27 cellular contexts compared by ENCODE assay signal in the genomic region with DNA sequence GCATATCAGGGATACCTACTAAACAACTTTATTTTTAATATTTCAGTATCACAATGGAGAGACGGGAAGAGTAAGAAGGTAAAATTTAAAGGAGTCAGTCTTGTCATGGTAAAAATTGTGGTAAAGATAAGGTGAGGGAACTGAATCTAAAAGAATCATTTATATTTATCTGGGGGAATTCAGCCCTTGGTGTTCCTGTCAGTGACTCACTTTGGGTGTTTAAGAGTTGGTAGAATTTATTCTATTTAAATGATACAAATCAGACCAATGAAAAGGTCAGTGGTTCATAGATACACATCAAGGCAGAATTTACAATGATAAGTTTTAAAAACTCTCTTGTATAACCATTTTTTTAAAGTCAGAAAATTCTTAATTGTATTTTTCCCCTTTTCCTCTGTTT.
DNase-seq lines count a peak whose midpoint lies in the region; ATAC-seq, FAIRE-seq and TF ChIP-seq lines count a peak whose summit lies in the region.
"Had no signal": no experiment of that assay in that cellular context is flagged by ENCODE, and none has a peak within 500 bp of the region (broad histone marks: within the 10 kb centered on the region; RNA-seq: fewer than 3 reads in every experiment).

No MANE protein-coding gene starts in this region.

- no peak overlapping the region for H3K23ac ChIP-seq in H9 (ENCODE audit: insufficient read length, low read depth, low read length)

- no peaks in the 10 kb centered on the region for H4K20me1 ChIP-seq in H9 (ENCODE audit: control insufficient read depth, insufficient read depth, insufficient read length)

- H2BK120ac ChIP-seq in H9 (ENCODE audit: low read depth, low read length, poor library complexity, severe bottlenecking) = no peak overlapping the region

- H3K27me3 Mint-ChIP-seq in type B pancreatic cell = no peaks in the 10 kb centered on the region
- no peaks in the 10 kb centered on the region for H3K27me3 Mint-ChIP-seq in H9 (ENCODE audit: low read depth)
- H3K27me3 Mint-ChIP-seq: central memory CD8-positive, alpha-beta T cell; dendritic cell treated with granulocyte-macrophage colony-stimulating factor and Interleukin-4, amounts not matched to agents 40 ng/mL and 50 ng/mL, for 4 days had no signal

- H3K4me2 ChIP-seq in H9 (ENCODE audit: insufficient read depth, insufficient read length, low read length) = no peak overlapping the region

- no peak overlapping the region for H3K14ac ChIP-seq in H9 (ENCODE audit: insufficient read depth, low read length)

- no peak overlapping the region for H2BK12ac ChIP-seq in H9 (ENCODE audit: insufficient read length, low read depth, low read length)

- no peaks in the 10 kb centered on the region for H3K27me3 ChIP-seq in H9 (ENCODE audit: insufficient read depth, low read length)
- H3K27me3 ChIP-seq: body of pancreas, heart left ventricle, Peyer's patch had no signal

- H3K79me2 ChIP-seq in H9 (ENCODE audit: insufficient read depth, low read length) = no peaks in the 10 kb centered on the region

- no peak overlapping the region for H3K9ac ChIP-seq in H9 (ENCODE audit: extremely low read depth, insufficient read length, low read length)

- no peak overlapping the region for H4K91ac ChIP-seq in H9 (ENCODE audit: insufficient read length, low read depth, low read length)

- H3T11ph ChIP-seq in H9 (ENCODE audit: low read length) = no peak overlapping the region

- H3K4me3 Mint-ChIP-seq in type B pancreatic cell (peak overlapping the region; percentile 23), H9 (no peak overlapping the region)
- H3K4me3 Mint-ChIP-seq: activated naive CD4-positive, alpha-beta T cell treated with anti-CD3 and anti-CD28 coated beads for 36 hours; activated T-cell treated with anti-CD3 and anti-CD28 coated beads, Interleukin-2, amount 50 U/mL, for 4 hours; central memory CD8-positive, alpha-beta T cell; dendritic cell treated with granulocyte-macrophage colony-stimulating factor and Interleukin-4, amounts not matched to agents 40 ng/mL and 50 ng/mL, for 4 days; endodermal cell had no signal

- H3K79me1 ChIP-seq in H9 (ENCODE audit: insufficient read depth, low read depth, low read length, poor library complexity, severe bottlenecking) = no peaks in the 10 kb centered on the region

- no peak overlapping the region for H2AFZ ChIP-seq in H9 (ENCODE audit: low read length)

- peaks cover 4% of the 10 kb centered on the region for H3K4me1 ChIP-seq in H9 (ENCODE audit: insufficient read depth, low read length)
- H3K4me1 ChIP-seq: heart left ventricle, left ventricle myocardium inferior, Peyer's patch, prostate gland had no signal

- no peak overlapping the region for H3K4ac ChIP-seq in H9 (ENCODE audit: low read depth, low read length)

- H3K27ac ChIP-seq in H9 (ENCODE audit: insufficient read length, low read depth, low read length) = no peak overlapping the region
- H3K27ac ChIP-seq: heart left ventricle, left ventricle myocardium inferior, Peyer's patch, prostate gland had no signal

- no peak overlapping the region for H2BK15ac ChIP-seq in H9 (ENCODE audit: low read depth, low read length)

- no peaks in the 10 kb centered on the region for H3K23me2 ChIP-seq in H9 (ENCODE audit: insufficient read length, low read depth, low read length, poor library complexity, severe bottlenecking)

- no peak overlapping the region for H3K18ac ChIP-seq in H9 (ENCODE audit: insufficient read length, low read depth, low read length)

- no peak overlapping the region for H2BK5ac ChIP-seq in H9 (ENCODE audit: insufficient read length, low read length)

- no peak overlapping the region for H2AK5ac ChIP-seq in H9 (ENCODE audit: insufficient read length, low read length)

- H4K8ac ChIP-seq in H9 (replicated peaks; ENCODE audit: insufficient read length, low read depth, low read length) = no peak overlapping the region

- H3K9me3 Mint-ChIP-seq in type B pancreatic cell = no peaks in the 10 kb centered on the region
- H3K9me3 Mint-ChIP-seq in H9 = no peaks in the 10 kb centered on the region
- H3K9me3 Mint-ChIP-seq: activated naive CD4-positive, alpha-beta T cell treated with anti-CD3 and anti-CD28 coated beads for 36 hours; activated T-cell treated with anti-CD3 and anti-CD28 coated beads, Interleukin-2, amount 50 U/mL, for 4 hours; central memory CD8-positive, alpha-beta T cell; dendritic cell treated with granulocyte-macrophage colony-stimulating factor and Interleukin-4, amounts not matched to agents 40 ng/mL and 50 ng/mL, for 4 days; endodermal cell had no signal

- H3K36me3 Mint-ChIP-seq in type B pancreatic cell (no peaks in the 10 kb centered on the region), H9 (ENCODE audit: insufficient read depth in 1 of 3, low read depth in 3 of 3) (no peaks in the 10 kb centered on the region)

- ATAC-seq in HG02840 (IDR thresholded peaks at IDR 0.05; ENCODE audit: low FRiP score, unreplicated experiment) = no peak
- ATAC-seq: activated T-cell treated with anti-CD3 and anti-CD28 coated beads, Interleukin-2, amount 50 U/mL, for 4 hours; heart left ventricle had no signal

- H3K4me1 Mint-ChIP-seq in type B pancreatic cell (ENCODE audit: unreplicated experiment) (peaks cover 28% of the 10 kb centered on the region), H9 (peaks cover 31 to 43% of the 10 kb centered on the region in 2 experiments)

- no CpG with 5 or more reads among the region's 1 CpG for WGBS in H9 (ENCODE audit: extremely low coverage, insufficient read length, low lambda C conversion rate)

- no peak overlapping the region for H4K5ac ChIP-seq in H9 (ENCODE audit: insufficient read length, low read depth, low read length)

- no peak overlapping the region for H3K56ac ChIP-seq in H9 (ENCODE audit: insufficient read length, low read depth, low read length)

- TF ChIP-seq CTCF in type B pancreatic cell (conservative IDR thresholded peaks at IDR 0.05) (no peak), H9 (conservative IDR thresholded peaks at IDR 0.05) (no peak)

- DNase-seq in NCI-H82 (lab: John Stamatoyannopoulos, UW) (peak; percentile 52), NCI-H82 treated with DMSO at 0.1 percent for 48 hours (lab: John Stamatoyannopoulos, UW; ENCODE audit: unreplicated experiment) (no peak), OCI-M1 (lab: John Stamatoyannopoulos, UW) (peak; percentile 51), iris pigment epithelial cell (ENCODE audit: low read depth) (peak; percentile 21), type B pancreatic cell (ENCODE audit: extremely low spot score, unreplicated experiment) (no peak), frontal cortex (ENCODE audit: low spot score in 2 of 2) (no peak), H9 (no peak)
- DNase-seq: activated CD4-positive, alpha-beta T cell treated with anti-CD3 and anti-CD28 coated beads, Interleukin-2, amount 50 U/mL, for 1 hour; activated CD4-positive, CD25-positive, alpha-beta regulatory T cell; activated naive CD4-positive, alpha-beta T cell treated with anti-CD3 and anti-CD28 coated beads for 36 hours; activated T-cell treated with anti-CD3 and anti-CD28 coated beads, Interleukin-2, amount 50 U/mL, for 4 hours; endodermal cell; heart left ventricle; KBM-7; left ventricle myocardium inferior; NCI-H2029 treated with DMSO at 0.1 percent for 48 hours; Peyer's patch; SIG-M5; stimulated activated CD4-positive, alpha-beta T cell treated with anti-CD3 and anti-CD28 coated beads, Interleukin-4, amount 100 ng/mL, for 1 hour; T-helper 9 cell had no signal

- H3K27ac Mint-ChIP-seq in type B pancreatic cell = peak overlapping the region; percentile 56
- 0 out of 7 replicates have a peak overlapping the region, but pooled peaks of 1 of the 3 experiments have one; percentile 21 for H3K27ac Mint-ChIP-seq in H9
- H3K27ac Mint-ChIP-seq: activated naive CD4-positive, alpha-beta T cell treated with anti-CD3 and anti-CD28 coated beads for 36 hours; dendritic cell treated with granulocyte-macrophage colony-stimulating factor and Interleukin-4, amounts not matched to agents 40 ng/mL and 50 ng/mL, for 4 days; endodermal cell had no signal

- no peak for FAIRE-seq in frontal cortex (lab: Jason Lieb, UNC)
- FAIRE-seq: H1, keratinocyte had no signal

- H2BK20ac ChIP-seq in H9 (ENCODE audit: low read depth, low read length, poor library complexity, severe bottlenecking) = no peak overlapping the region

- no peaks in the 10 kb centered on the region for H3K9me3 ChIP-seq in H9 (ENCODE audit: control insufficient read depth, low read depth, low read length)
- H3K9me3 ChIP-seq: body of pancreas, heart left ventricle, left ventricle myocardium inferior, Peyer's patch, prostate gland had no signal

Comparison
In these comparisons a context has a peak if more than half of its experiments do, and no peak if none do; other contexts are left out.
1. DNase-seq: peak in NCI-H82 (single experiment), OCI-M1 (single experiment) and iris pigment epithelial cell (single experiment); none in NCI-H82 treated with DMSO at 0.1 percent for 48 hours (single experiment), type B pancreatic cell (single experiment), frontal cortex (0 of 2) and H9 (single experiment).